Comparison of ENCODE assay signal across 8 cellular contexts in genomic region chr19:38134538-38135149, GRCh38.
A peak's percentile ranks its signal among the peaks of the same experiment; 100 is the strongest.
DNase-seq lines count a peak whose midpoint lies in the region; ATAC-seq, FAIRE-seq and TF ChIP-seq lines count a peak whose summit lies in the region.

No MANE protein-coding gene starts in this region.

- H3K4me3 ChIP-seq in astrocyte of the cerebellum (ENCODE audit: low read depth, low read length) (no peak overlapping the region), HepG2 (replicated peaks in 1 of 3; ENCODE audit: insufficient read depth in 1 of 3, low read depth in 2 of 3, low read length in 3 of 3) (no peak overlapping the region)

- H3K9me3 ChIP-seq in HepG2 (ENCODE audit: low read length) = no peaks in the 10 kb centered on the region

- BruUV-seq in HepG2 (replicated peaks; lab: Mats Ljungman, UMichigan) = no TSS peak

- no peaks in the 10 kb centered on the region; a peak in 2 of 5 replicates for H3K36me3 ChIP-seq in HepG2 (replicated peaks in 1 of 2; ENCODE audit: control insufficient read depth in 1 of 2, insufficient read depth in 2 of 2, low read length in 2 of 2)

- no peak overlapping the region for H3K27ac ChIP-seq in HepG2 (ENCODE audit: extremely low read length, insufficient read depth, low read length)

- TF ChIP-seq CTCF in astrocyte of the cerebellum (IDR thresholded peaks at IDR 0.05; ENCODE audit: low read depth, low read length, missing control alignments) (peak; percentile 69), HepG2 (CRISPR knock-in tag; IDR thresholded peaks at IDR 0.05) (peak; percentile 58)

- H2AFZ ChIP-seq in HepG2 (ENCODE audit: low read length) = no peak overlapping the region

- H3K4me1 ChIP-seq in HepG2 (ENCODE audit: insufficient read depth, low read length) = no peaks in the 10 kb centered on the region

- POLR2A ChIA-PET in HepG2 (lab: Yijun Ruan, JAX) = no interaction called here

- intact Hi-C loops in left cardiac atrium (cut with DNase I) = loop anchor here in 1 of 2 donors (10.0 kb wide), 1 partner anchor 80 kb away; no protein-coding TSS in a partner anchor
- intact Hi-C loops in Right ventricle myocardium inferior (cut with DNase I) = no loop called here
- intact Hi-C loops in HepG2 (cut with micrococcal nuclease; ENCODE audit: unreplicated experiment) = no loop called here

- ATAC-seq in left cardiac atrium (peak in 1 of 2 donors; percentile 21), Right ventricle myocardium inferior (no peak), HepG2 (peak; percentile 47), HG03135 (IDR thresholded peaks at IDR 0.05; ENCODE audit: unreplicated experiment) (no peak)

- H3K9ac ChIP-seq in HepG2 (ENCODE audit: insufficient read depth, low read depth, low read length) = no peak overlapping the region

- whole genome bisulfite sequencing in HepG2 (ENCODE audit: low lambda C conversion rate) = 70% methylated on average over 13 of the region's 14 CpGs

- DNase-seq in left cardiac atrium (peak; percentile 37), Right ventricle myocardium inferior (ENCODE audit: missing footprints) (no peak), NCI-H146 (lab: John Stamatoyannopoulos, UW) (peak; percentile 40), astrocyte of the cerebellum (ENCODE audit: low read depth) (no peak), HepG2 (ENCODE audit: low spot score) (peak; percentile 38), urothelium cell line (ENCODE audit: low spot score) (peak; percentile 55), dedifferentiated amniotic fluid mesenchymal stem cell (ENCODE audit: extremely low spot score) (no peak)

- in situ Hi-C loops in astrocyte of the cerebellum (cut with HindIII; ENCODE audit: low sequenced_read_pairs) (no loop called here), HepG2 (cut with HindIII; ENCODE audit: extremely low pct_ligation_motif_present, low pct_unique_long_range_greater_than_20kb) (no loop called here)

- TF ChIP-seq RAD21 in HepG2 (CRISPR knock-in tag; IDR thresholded peaks at IDR 0.05) = no peak

- TF ChIP-seq POLR2A in HepG2 (IDR thresholded peaks at IDR 0.05; ENCODE audit: insufficient read depth in 1 of 2, low read depth in 2 of 2, low read length in 2 of 2) = no peak

- H3K27me3 ChIP-seq in HepG2 (ENCODE audit: control insufficient read depth in 1 of 2, insufficient read depth in 2 of 2, low read length in 2 of 2) = no peaks in the 10 kb centered on the region

- no peak overlapping the region for H3K4me2 ChIP-seq in HepG2 (ENCODE audit: low read depth, low read length)

- H3K79me2 ChIP-seq in HepG2 (ENCODE audit: insufficient read depth, low read length) = no peaks in the 10 kb centered on the region

- no peaks in the 10 kb centered on the region for H4K20me1 ChIP-seq in HepG2 (ENCODE audit: insufficient read depth, low read length)

- FAIRE-seq in HepG2 (lab: Jason Lieb, UNC) (no peak), urothelium cell line (lab: Jason Lieb, UNC) (no peak)

- CTCF ChIA-PET in HepG2 (lab: Yijun Ruan, JAX; ENCODE audit: low intra/inter-chr PET ratio, low total read pairs) = no interaction called here

- TF ChIP-seq EP300 in HepG2 (IDR thresholded peaks at IDR 0.05; ENCODE audit: low read depth in 2 of 2, low read length in 2 of 2) (no peak), HepG2 (CRISPR knock-in tag; IDR thresholded peaks at IDR 0.05; ENCODE audit: borderline replicate concordance) (no peak)

TF ChIP-seq in HepG2, 621 proteins besides CTCF, POLR2A, EP300 and RAD21:
- TF ChIP-seq ZSCAN12 (CRISPR knock-in tag; IDR thresholded peaks at IDR 0.05) (no peak), PBX3 (CRISPR knock-in tag; IDR thresholded peaks at IDR 0.05; ENCODE audit: borderline replicate concordance) (no peak), HIVEP1 (CRISPR knock-in tag; IDR thresholded peaks at IDR 0.05) (no peak), REXO4 (CRISPR knock-in tag; IDR thresholded peaks at IDR 0.05; ENCODE audit: borderline replicate concordance) (no peak), ZNF362 (CRISPR knock-in tag; IDR thresholded peaks at IDR 0.05; ENCODE audit: borderline replicate concordance) (peak; percentile 94), ZNF576 (CRISPR knock-in tag; IDR thresholded peaks at IDR 0.05) (no peak)

Comparison
In these comparisons a context has a peak if more than half of its experiments do, and no peak if none do; other contexts are left out.
1. DNase-seq: peak in left cardiac atrium (single experiment), NCI-H146 (single experiment), HepG2 (single experiment) and urothelium cell line (single experiment); none in Right ventricle myocardium inferior (single experiment), astrocyte of the cerebellum (single experiment) and dedifferentiated amniotic fluid mesenchymal stem cell (single experiment).